8 cellular contexts compared by ENCODE assay signal in genomic region chrX:130109429-130110378, GRCh38. TPM values are rescaled to one million over a fixed set of nuclear protein-coding genes. Genes with fewer than 3 reads are reported as not detected.
A peak's percentile ranks its signal among the peaks of the same experiment; 100 is the strongest.
DNase-seq lines count a peak whose midpoint lies in the region; ATAC-seq and TF ChIP-seq lines count a peak whose summit lies in the region.

No MANE protein-coding gene starts in this region.

- H3K36me3 Mint-ChIP-seq in Calu3 (ENCODE audit: insufficient read depth, unreplicated experiment) (peaks cover 28% of the 10 kb centered on the region), T-helper 17 cell (ENCODE audit: low read depth) (peaks cover 2% of the 10 kb centered on the region)

- TF ChIP-seq CTCF in Calu3 (IDR thresholded peaks at IDR 0.05; ENCODE audit: unreplicated experiment) (no peak), fibroblast of mammary gland (conservative IDR thresholded peaks at IDR 0.05; ENCODE audit: control insufficient read depth, insufficient read depth, low read depth, low read length) (no peak)

- H3K4me1 Mint-ChIP-seq in Calu3 (ENCODE audit: low read depth, unreplicated experiment) (peaks cover 65% of the 10 kb centered on the region), T-helper 17 cell (peaks cover 18% of the 10 kb centered on the region)

- peak overlapping the region; percentile 54 for H3K4me3 ChIP-seq in fibroblast of mammary gland (ENCODE audit: control insufficient read depth, low read depth, low read length)

- no TSS peak for BruUV-seq in Calu3 (replicated peaks; lab: Mats Ljungman, UMichigan)

- H3K9me3 ChIP-seq in T-helper 17 cell (ENCODE audit: control insufficient read depth, low read length, poor library complexity, severe bottlenecking) = no peaks in the 10 kb centered on the region

- intact Hi-C loops in Calu3 (cut with micrococcal nuclease; ENCODE audit: unreplicated experiment) = no loop called here
- intact Hi-C loops in posterior vena cava (cut with DNase I) = no loop called here

- no peaks in the 10 kb centered on the region for H3K9me3 Mint-ChIP-seq in Calu3 (ENCODE audit: low read depth, unreplicated experiment)

- no peaks in the 10 kb centered on the region for H3K27me3 Mint-ChIP-seq in Calu3 (ENCODE audit: unreplicated experiment)
- H3K27me3 Mint-ChIP-seq in T-helper 17 cell = no peaks in the 10 kb centered on the region

- CTCF ChIA-PET in Calu3 (lab: Charles Lee) = no interaction called here

- peak; percentile 0 for ATAC-seq in HG02571 (IDR thresholded peaks at IDR 0.05; ENCODE audit: unreplicated experiment)
- no peak for ATAC-seq in T-helper 17 cell
- no peak for ATAC-seq in left lobe of liver
- ATAC-seq in HG03457 (IDR thresholded peaks at IDR 0.05; ENCODE audit: unreplicated experiment) = no peak

- H3K4me3 Mint-ChIP-seq in Calu3 (ENCODE audit: low read depth, unreplicated experiment) = peak overlapping the region; percentile 83
- peak overlapping the region; percentile 95 for H3K4me3 Mint-ChIP-seq in T-helper 17 cell

- peak; percentile 30 for DNase-seq in Calu3
- no peak for DNase-seq in T-helper 17 cell
- no peak for DNase-seq in fibroblast of mammary gland (ENCODE audit: low read depth)
- peak; percentile 84 for DNase-seq in posterior vena cava (ENCODE audit: low spot score)
- DNase-seq in left lobe of liver (ENCODE audit: low spot score) = no peak
- DNase-seq in T-helper 9 cell = no peak

- H3K27ac Mint-ChIP-seq in Calu3 (ENCODE audit: unreplicated experiment) = peak overlapping the region; percentile 76
- peak overlapping the region; percentile 85 for H3K27ac Mint-ChIP-seq in T-helper 17 cell

RNA-seq across cellular contexts. Expression of gene ELF4, which starts 0.6 kb away (rescaled TPM):
- 21.0 and 24.2 TPM in 2 replicates for total RNA-seq in Calu3 (2022)
- 10 to 100 TPM; 28.4 to 34.6 TPM for total RNA-seq in T-helper 17 cell
- 10 to 100 TPM; 13.6 to 13.8 TPM for total RNA-seq in posterior vena cava
- total RNA-seq in left lobe of liver = 1.4 TPM

RNA-seq across cellular contexts. Expression of gene AIFM1, which starts 55.9 kb away (rescaled TPM):
- total RNA-seq in Calu3 (2022) (50.3 and 52.7 TPM in 2 replicates), T-helper 17 cell (10 to 100 TPM; 14.7 to 14.8 TPM), posterior vena cava (10 to 100 TPM; 17.5 to 22.6 TPM), left lobe of liver (89.5 TPM)

Comparison
In these comparisons a context has a peak if more than half of its experiments do, and no peak if none do; other contexts are left out.
1. DNase-seq: peak in Calu3 (single experiment) and posterior vena cava (single experiment); none in T-helper 17 cell (0 of 3), fibroblast of mammary gland (single experiment), left lobe of liver (single experiment) and T-helper 9 cell (single experiment).